Comparison of ENCODE assay signal across 1 cellular context in genomic region chr2:27796991-27797752, GRCh38.
TF ChIP-seq lines count a peak whose summit lies in the region.

No MANE protein-coding gene starts in this region.

TF ChIP-seq in SK-N-SH, 30 proteins besides CTCF, POLR2A, EP300 and RAD21 (continued from another document):
- TF ChIP-seq MAX (IDR thresholded peaks at IDR 0.05; ENCODE audit: low read depth) (no peak), ZBTB33 (IDR thresholded peaks at IDR 0.05; ENCODE audit: borderline replicate concordance, low read depth) (no peak)
